ENCODE assay signal across 23 cellular contexts in the genomic region with DNA sequence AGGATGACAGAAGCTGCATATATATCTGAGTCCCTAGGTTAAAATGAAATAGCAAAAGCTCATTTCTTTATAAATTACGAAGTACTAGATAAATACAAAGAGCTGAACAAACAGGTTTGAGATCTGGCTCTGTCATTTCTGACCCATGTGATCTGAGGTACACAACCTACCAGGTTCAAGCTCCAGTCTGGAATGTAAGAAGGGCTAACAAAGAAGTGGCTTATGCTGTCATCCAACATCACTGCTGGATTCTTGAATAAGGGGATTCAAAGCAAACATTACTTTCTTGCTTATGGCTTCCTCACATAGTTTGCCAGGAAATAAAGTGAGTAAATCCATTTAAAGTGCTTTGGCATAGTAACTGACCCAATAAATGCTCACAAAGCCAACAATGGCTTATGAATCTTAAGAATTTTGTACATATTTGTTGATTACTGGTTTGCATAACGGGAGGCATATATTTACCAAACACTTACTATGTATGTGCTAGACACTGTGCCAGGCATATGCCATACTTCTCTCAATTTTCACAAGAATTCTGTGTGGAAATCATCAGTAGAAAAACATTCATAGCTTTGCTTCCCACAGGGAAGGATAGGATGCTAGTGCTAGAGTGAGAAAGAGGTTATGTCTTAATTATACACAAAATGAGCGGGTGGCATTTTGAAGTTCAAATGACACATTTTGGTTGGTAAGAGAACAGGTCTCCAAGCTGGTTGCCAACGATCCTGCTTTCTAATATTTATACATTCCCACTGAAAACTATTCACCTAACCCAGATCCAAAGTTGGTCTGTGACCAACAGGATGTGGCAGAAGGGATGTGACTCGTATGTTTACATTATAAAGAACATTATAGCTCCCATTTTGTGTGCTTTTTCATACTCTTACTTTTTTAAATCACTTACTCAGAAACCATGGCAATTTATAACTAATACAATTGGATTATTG. TPM values are rescaled to one million over a fixed set of nuclear protein-coding genes. Genes with fewer than 3 reads are reported as not detected.
DNase-seq lines count a peak whose midpoint lies in the region; ATAC-seq and TF ChIP-seq lines count a peak whose summit lies in the region.
"Had no signal": no experiment of that assay in that cellular context is flagged by ENCODE, and none has a peak within 500 bp of the region (broad histone marks: within the 10 kb centered on the region; RNA-seq: fewer than 3 reads in every experiment).

No MANE protein-coding gene starts in this region.

- intact Hi-C loops in MCF 10A (cut with micrococcal nuclease) (no loop called here), breast epithelium (cut with DNase I; ENCODE audit: low total_unique reads) (no loop called here)

- H3K36me3 Mint-ChIP-seq in MCF 10A (ENCODE audit: insufficient read depth, unreplicated experiment): peaks cover 40% of the 10 kb centered on the region
- H3K36me3 Mint-ChIP-seq in T-helper 17 cell (ENCODE audit: low read depth): peaks cover 15% of the 10 kb centered on the region

- no peak for ATAC-seq in T-helper 17 cell
- ATAC-seq in HG02571 (IDR thresholded peaks at IDR 0.05; ENCODE audit: unreplicated experiment): no peak
- ATAC-seq: natural killer cell treated with Interleukin-12 subunit alpha and Interleukin-12 subunit beta and Interleukin-15 and Interleukin-18, amount 100 ng/mL, for 72 hours had no signal

- TF ChIP-seq CTCF in MCF 10A (IDR thresholded peaks at IDR 0.05; ENCODE audit: unreplicated experiment) (no peak), breast epithelium (IDR thresholded peaks at IDR 0.05) (no peak), fibroblast of villous mesenchyme (IDR thresholded peaks at IDR 0.05; ENCODE audit: insufficient read depth, low read depth, low read length) (no peak)

- CTCF ChIA-PET in MCF 10A (lab: Yijun Ruan, JAX): interaction anchor here (0.6 to 1.5 kb wide), 4 partner anchors 10 to 426 kb away, joined by 3 to 6 read pairs (median 5); no protein-coding TSS in a partner anchor

- H3K27me3 Mint-ChIP-seq in MCF 10A (ENCODE audit: insufficient read depth, unreplicated experiment) (no peaks in the 10 kb centered on the region), T-helper 17 cell (no peaks in the 10 kb centered on the region)
- H3K27me3 Mint-ChIP-seq: activated naive CD8-positive, alpha-beta T cell treated with anti-CD3 and anti-CD28 coated beads for 36 hours; natural killer cell treated with Interleukin-12 subunit alpha and Interleukin-12 subunit beta and Interleukin-15 and Interleukin-18, amount 100 ng/mL, for 72 hours had no signal

- H3K4me3 ChIP-seq in breast epithelium (no peak overlapping the region), fibroblast of villous mesenchyme (ENCODE audit: low read depth, low read length) (no peak overlapping the region)
- H3K4me3 ChIP-seq: coronary artery, esophagus squamous epithelium, left ventricle myocardium inferior, uterus had no signal

- H3K27ac Mint-ChIP-seq in MCF 10A (ENCODE audit: low read depth, unreplicated experiment) (no peak overlapping the region), T-helper 17 cell (peak overlapping the region; percentile 59)
- H3K27ac Mint-ChIP-seq: activated naive CD8-positive, alpha-beta T cell treated with anti-CD3 and anti-CD28 coated beads for 36 hours; natural killer cell treated with Interleukin-12 subunit alpha and Interleukin-12 subunit beta and Interleukin-15 and Interleukin-18, amount 100 ng/mL, for 72 hours had no signal

- POLR2A ChIA-PET in MCF 10A (lab: Yijun Ruan, JAX): interaction anchor here (0.9 to 1.0 kb wide), 3 partner anchors 10 to 164 kb away, joined by 3 to 5 read pairs (median 3); no protein-coding TSS in a partner anchor

- H3K4me3 Mint-ChIP-seq in MCF 10A (ENCODE audit: unreplicated experiment) (no peak overlapping the region), T-helper 17 cell (no peak overlapping the region)
- H3K4me3 Mint-ChIP-seq: activated naive CD8-positive, alpha-beta T cell treated with anti-CD3 and anti-CD28 coated beads for 36 hours; natural killer cell treated with Interleukin-12 subunit alpha and Interleukin-12 subunit beta and Interleukin-15 and Interleukin-18, amount 100 ng/mL, for 72 hours had no signal

- no TSS peak for BruUV-seq in MCF 10A (replicated peaks; lab: Mats Ljungman, UMichigan)

- no peaks in the 10 kb centered on the region for H3K9me3 ChIP-seq in breast epithelium
- no peaks in the 10 kb centered on the region for H3K9me3 ChIP-seq in T-helper 17 cell (ENCODE audit: control insufficient read depth, low read length, poor library complexity, severe bottlenecking)
- H3K9me3 ChIP-seq: Caco-2, esophagus squamous epithelium, left ventricle myocardium inferior, uterus had no signal

- peaks cover 6% of the 10 kb centered on the region for H3K36me3 ChIP-seq in breast epithelium
- H3K36me3 ChIP-seq: uterus had no signal

- H3K9me3 Mint-ChIP-seq in MCF 10A (ENCODE audit: unreplicated experiment): no peaks in the 10 kb centered on the region
- H3K9me3 Mint-ChIP-seq: activated naive CD8-positive, alpha-beta T cell treated with anti-CD3 and anti-CD28 coated beads for 36 hours; natural killer cell treated with Interleukin-12 subunit alpha and Interleukin-12 subunit beta and Interleukin-15 and Interleukin-18, amount 100 ng/mL, for 72 hours had no signal

- DNase-seq in MCF 10A (ENCODE audit: unreplicated experiment) (peak; percentile 3), breast epithelium (ENCODE audit: low spot score in 2 of 2) (no peak), T-helper 17 cell (no peak), fibroblast of villous mesenchyme (ENCODE audit: low read depth) (peak; percentile 12), GM19240 (ENCODE audit: insufficient read length, low spot score) (no peak), medulla oblongata (ENCODE audit: extremely low spot score) (no peak)
- no peak for DNase-seq in effector CD8-positive, alpha-beta T cell (lab: John Stamatoyannopoulos, UW)
- DNase-seq: activated CD4-positive, CD25-positive, alpha-beta regulatory T cell; activated CD8-positive, alpha-beta memory T cell treated with anti-CD3 and anti-CD28 coated beads, Interleukin-2, amount 50 U/mL, for 4 hours; activated naive CD8-positive, alpha-beta T cell treated with anti-CD3 and anti-CD28 coated beads for 36 hours; esophagus squamous epithelium; hippocampal formation; left ventricle myocardium inferior; NCI-H1105 treated with DMSO at 0.1 percent for 48 hours; NCI-H345; retina; stimulated activated CD4-positive, alpha-beta T cell treated with anti-CD3 and anti-CD28 coated beads, Interleukin-4, amount 100 ng/mL, for 24 hours; SW 1271; uterus had no signal

- H3K4me1 Mint-ChIP-seq in MCF 10A (ENCODE audit: insufficient read depth, unreplicated experiment): no peaks in the 10 kb centered on the region
- peaks cover 3% of the 10 kb centered on the region for H3K4me1 Mint-ChIP-seq in T-helper 17 cell

- H3K4me1 ChIP-seq in breast epithelium: no peaks in the 10 kb centered on the region
- H3K4me1 ChIP-seq: uterus had no signal

- no peak for TF ChIP-seq POLR2A in breast epithelium (IDR thresholded peaks at IDR 0.05)

- no peaks in the 10 kb centered on the region for H3K27me3 ChIP-seq in breast epithelium
- H3K27me3 ChIP-seq: esophagus squamous epithelium, uterus had no signal

- no peak overlapping the region for H3K27ac ChIP-seq in breast epithelium
- H3K27ac ChIP-seq: coronary artery, esophagus squamous epithelium, left ventricle myocardium inferior, uterus had no signal

RNA-seq across cellular contexts. Expression of gene CSPG5, which starts 38.7 kb away (rescaled TPM):
- 0.44 and 0.71 TPM in 2 replicates for total RNA-seq in MCF 10A (2022)
- total RNA-seq in breast epithelium: under 1 TPM; 0.44 to 0.98 (median 0.96) TPM
- total RNA-seq in T-helper 17 cell: under 1 TPM; 0.21 to 0.35 TPM
- total RNA-seq in fibroblast of villous mesenchyme: 0.32 and 0.43 TPM in 2 replicates

Comparison
In these comparisons a context has a peak if more than half of its experiments do, and no peak if none do; other contexts are left out.
1. DNase-seq: peak in MCF 10A (single experiment) and fibroblast of villous mesenchyme (single experiment); none in breast epithelium (0 of 2), T-helper 17 cell (0 of 3), GM19240 (single experiment), effector CD8-positive, alpha-beta T cell (single experiment) and medulla oblongata (single experiment).